1 cellular context compared by ENCODE assay signal in the genomic region with DNA sequence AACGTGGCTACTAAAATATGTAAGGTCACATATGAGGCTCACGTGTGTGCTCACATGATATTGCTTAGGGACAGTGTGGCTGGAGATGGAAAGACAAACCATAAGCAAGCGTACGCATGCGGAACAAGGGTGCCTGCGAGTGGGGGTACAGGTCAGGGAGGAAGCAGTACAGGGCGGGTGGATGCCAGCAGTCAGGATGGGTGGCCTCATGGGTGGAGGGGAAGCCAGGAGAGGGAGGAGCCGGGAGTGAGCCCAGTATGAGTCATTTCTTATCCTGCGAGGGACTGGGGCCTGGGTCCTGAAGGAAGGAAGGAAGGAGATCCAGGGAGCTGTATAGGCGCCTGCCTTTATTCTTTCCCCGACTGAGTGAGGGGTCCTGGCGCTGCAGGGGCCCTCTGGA.
TF ChIP-seq lines count a peak whose summit lies in the region.

No MANE protein-coding gene starts in this region.

TF ChIP-seq in IMR-90, 13 proteins besides CTCF, POLR2A, EP300 and RAD21:
- no peak for TF ChIP-seq CEBPB (IDR thresholded peaks at IDR 0.05; ENCODE audit: low read depth, low read length)
- no peak for TF ChIP-seq RCOR1 (IDR thresholded peaks at IDR 0.05; ENCODE audit: insufficient replicate concordance, low read length)
- TF ChIP-seq MAZ (IDR thresholded peaks at IDR 0.05; ENCODE audit: borderline replicate concordance, low read depth, low read length): 0 out of 2 replicates have a peak, but pooled peaks have one; percentile 17
